23 cellular contexts compared by ENCODE assay signal in the genomic region with DNA sequence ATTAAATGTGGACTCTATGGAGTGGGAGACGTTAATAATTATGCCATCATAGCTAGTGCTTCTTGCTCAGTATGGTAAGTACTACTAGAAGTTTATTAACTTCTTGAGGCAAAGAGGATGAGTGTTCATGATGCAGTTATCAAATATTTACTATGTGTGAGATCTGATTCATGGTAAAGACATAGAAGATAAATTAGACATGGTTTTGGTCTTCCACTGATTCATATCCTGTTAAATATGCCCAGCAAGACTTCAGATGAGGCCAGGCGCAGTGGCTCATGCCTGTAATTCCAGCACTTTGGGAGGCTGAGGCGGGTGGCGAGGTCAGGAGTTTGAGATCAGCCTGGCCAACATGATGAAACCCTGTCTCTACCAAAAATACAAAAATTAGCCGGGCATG.
DNase-seq lines count a peak whose midpoint lies in the region; ATAC-seq, FAIRE-seq and TF ChIP-seq lines count a peak whose summit lies in the region.
"Had no signal": no experiment of that assay in that cellular context is flagged by ENCODE, and none has a peak within 500 bp of the region (broad histone marks: within the 10 kb centered on the region; RNA-seq: fewer than 3 reads in every experiment).

No MANE protein-coding gene starts in this region.

- ATAC-seq in stimulated activated naive B cell treated with anti-CD40 and anti-IgM and Interleukin-4, amounts not matched to agents 10 μg/mL and 1 μg/mL and 100 μg/mL, for 72 hours (replicated peaks): no peak
- ATAC-seq in activated T-cell treated with anti-CD3 and anti-CD28 coated beads, Interleukin-2, amount 50 U/mL, for 4 hours: no peak
- ATAC-seq: activated CD8-positive, alpha-beta T cell treated with anti-CD3 and anti-CD28 coated beads, Interleukin-2, amount 10 ng/mL, durations not matched to agents 7 days and 5 days; activated naive CD4-positive, alpha-beta T cell treated with anti-CD3 and anti-CD28 coated beads, Interleukin-2, amount 50 U/mL, for 72 hours; activated T-cell treated with anti-CD3 and anti-CD28 coated beads, Interleukin-2, amount 50 U/mL, for 72 hours; HepG2; left colon had no signal

- no peak overlapping the region for H3K4me2 ChIP-seq in keratinocyte (ENCODE audit: control insufficient read depth, extremely low read depth, insufficient read depth, low read depth, low read length)

- H3K36me3 Mint-ChIP-seq in stimulated activated naive B cell treated with anti-CD40 and anti-IgM and Interleukin-4, amounts not matched to agents 10 μg/mL and 1 μg/mL and 100 μg/mL, for 72 hours: no peaks in the 10 kb centered on the region
- H3K36me3 Mint-ChIP-seq in activated T-cell treated with anti-CD3 and anti-CD28 coated beads, Interleukin-2, amount 50 U/mL, for 4 hours (ENCODE audit: insufficient read depth): no peaks in the 10 kb centered on the region
- H3K36me3 Mint-ChIP-seq: activated naive CD4-positive, alpha-beta T cell treated with anti-CD3 and anti-CD28 coated beads, Interleukin-2, amount 50 U/mL, for 72 hours had no signal

- in situ Hi-C loops in brain microvascular endothelial cell (cut with HindIII; ENCODE audit: low pct_ligation_motif_present, low sequenced_read_pairs): no loop called here

- no peaks in the 10 kb centered on the region for H3K27me3 ChIP-seq in brain microvascular endothelial cell (replicated peaks)
- no peaks in the 10 kb centered on the region for H3K27me3 ChIP-seq in keratinocyte (ENCODE audit: control insufficient read depth, extremely low read depth, insufficient read depth, low read length)
- H3K27me3 ChIP-seq: testis had no signal

- dilution Hi-C loops in keratinocyte (cut with MboI; ENCODE audit: extremely low pct_ligation_motif_present, low sequenced_read_pairs): no loop called here

- no peak overlapping the region for H3K9ac ChIP-seq in keratinocyte (ENCODE audit: control insufficient read depth, extremely low read depth, insufficient read depth, low read length)

- H3K4me3 ChIP-seq in brain microvascular endothelial cell (ENCODE audit: low read depth, low read length) (no peak overlapping the region), keratinocyte (ENCODE audit: control insufficient read depth in 2 of 3, extremely low read depth in 1 of 3, insufficient read depth in 2 of 3, low read depth in 1 of 3, low read length in 3 of 3) (no peak overlapping the region)
- H3K4me3 ChIP-seq: testis had no signal

- peaks cover 0 to 4% of the 10 kb centered on the region in 2 donors for H3K9me3 Mint-ChIP-seq in stimulated activated naive B cell treated with anti-CD40 and anti-IgM and Interleukin-4, amounts not matched to agents 10 μg/mL and 1 μg/mL and 100 μg/mL, for 72 hours
- H3K9me3 Mint-ChIP-seq in activated T-cell treated with anti-CD3 and anti-CD28 coated beads, Interleukin-2, amount 50 U/mL, for 4 hours: peaks cover 15% of the 10 kb centered on the region

- peak overlapping the region; percentile 26 for H2AFZ ChIP-seq in keratinocyte (ENCODE audit: control insufficient read depth, low read length)

- H3K36me3 ChIP-seq in brain microvascular endothelial cell (replicated peaks) (no peaks in the 10 kb centered on the region), keratinocyte (ENCODE audit: control insufficient read depth in 2 of 2, extremely low read depth in 1 of 2, insufficient read depth in 2 of 2, low read length in 2 of 2) (no peaks in the 10 kb centered on the region)

- no peaks in the 10 kb centered on the region for H3K79me2 ChIP-seq in keratinocyte (ENCODE audit: control insufficient read depth, insufficient read depth, low read length)

- peaks cover 4% of the 10 kb centered on the region for H3K4me1 ChIP-seq in keratinocyte (ENCODE audit: control insufficient read depth, extremely low read depth, insufficient read depth, low read length)
- H3K4me1 ChIP-seq: testis had no signal

- H4K20me1 ChIP-seq in keratinocyte (ENCODE audit: control insufficient read depth, extremely low read depth, insufficient read depth, low read length): no peaks in the 10 kb centered on the region

- DNase-seq in Daoy (ENCODE audit: low read depth) (peak; percentile 63), M059J (ENCODE audit: low read depth) (peak; percentile 74), brain microvascular endothelial cell (peak; percentile 65), keratinocyte (ENCODE audit: low read depth, low spot score) (peak; percentile 11), medulla oblongata (ENCODE audit: extremely low spot score) (no peak), cerebellar cortex (ENCODE audit: low spot score) (no peak)
- DNase-seq in stimulated activated naive B cell treated with anti-CD40 and anti-IgM and Interleukin-4, amounts not matched to agents 10 μg/mL and 1 μg/mL and 100 μg/mL, for 72 hours: no peak
- no peak for DNase-seq in activated T-cell treated with anti-CD3 and anti-CD28 coated beads, Interleukin-2, amount 50 U/mL, for 4 hours
- DNase-seq: activated CD4-positive, CD25-positive, alpha-beta regulatory T cell; activated CD8-positive, alpha-beta T cell treated with anti-CD3 and anti-CD28 coated beads, Interleukin-2, amount 10 ng/mL, durations not matched to agents 7 days and 5 days; activated T-cell treated with anti-CD3 and anti-CD28 coated beads, Interleukin-2, amount 50 U/mL, for 72 hours; C1 segment of cervical spinal cord; central memory CD4-positive, alpha-beta T cell; effector CD8-positive, alpha-beta T cell; left colon; NCI-H2081 treated with DMSO at 0.1 percent for 48 hours; NCI-H524; retina; SIG-M5; T-helper 2 cell; testis had no signal

- TF ChIP-seq CTCF in brain microvascular endothelial cell (IDR thresholded peaks at IDR 0.05; ENCODE audit: low read depth, low read length, missing control alignments) (no peak), keratinocyte (optimal IDR thresholded peaks at IDR 0.05 in 1 of 3, IDR thresholded peaks at IDR 0.05 in 1 of 3, conservative IDR thresholded peaks at IDR 0.05 in 1 of 3; ENCODE audit: extremely low read depth in 1 of 3, insufficient read depth in 2 of 3, low read length in 3 of 3) (no peak)

- H3K9me3 ChIP-seq in keratinocyte (ENCODE audit: control insufficient read depth, low read depth, low read length): no peaks in the 10 kb centered on the region
- H3K9me3 ChIP-seq: testis had no signal

- H3K27me3 Mint-ChIP-seq in stimulated activated naive B cell treated with anti-CD40 and anti-IgM and Interleukin-4, amounts not matched to agents 10 μg/mL and 1 μg/mL and 100 μg/mL, for 72 hours: peaks cover 5 to 6% of the 10 kb centered on the region in 2 donors
- no peaks in the 10 kb centered on the region for H3K27me3 Mint-ChIP-seq in activated T-cell treated with anti-CD3 and anti-CD28 coated beads, Interleukin-2, amount 50 U/mL, for 4 hours (ENCODE audit: low read depth)

- H3K27ac ChIP-seq in brain microvascular endothelial cell (no peak overlapping the region), keratinocyte (ENCODE audit: control insufficient read depth, insufficient read depth, low read length) (no peak overlapping the region)
- H3K27ac ChIP-seq: testis had no signal

- no peak for FAIRE-seq in keratinocyte (lab: Jason Lieb, UNC)
- FAIRE-seq: HepG2 had no signal

- no peaks in the 10 kb centered on the region for H3K9me1 ChIP-seq in keratinocyte (ENCODE audit: control insufficient read depth, extremely low read depth, insufficient read depth, low read length)

- H3K4me3 Mint-ChIP-seq in stimulated activated naive B cell treated with anti-CD40 and anti-IgM and Interleukin-4, amounts not matched to agents 10 μg/mL and 1 μg/mL and 100 μg/mL, for 72 hours: no peak overlapping the region
- H3K4me3 Mint-ChIP-seq in activated T-cell treated with anti-CD3 and anti-CD28 coated beads, Interleukin-2, amount 50 U/mL, for 4 hours: no peak overlapping the region
- H3K4me3 Mint-ChIP-seq: activated CD8-positive, alpha-beta T cell treated with anti-CD3 and anti-CD28 coated beads, Interleukin-2, amount 10 ng/mL, durations not matched to agents 7 days and 5 days; activated T-cell treated with anti-CD3 and anti-CD28 coated beads, Interleukin-2, amount 50 U/mL, for 72 hours had no signal

- no peaks in the 10 kb centered on the region for H3K4me1 Mint-ChIP-seq in stimulated activated naive B cell treated with anti-CD40 and anti-IgM and Interleukin-4, amounts not matched to agents 10 μg/mL and 1 μg/mL and 100 μg/mL, for 72 hours
- H3K4me1 Mint-ChIP-seq in activated T-cell treated with anti-CD3 and anti-CD28 coated beads, Interleukin-2, amount 50 U/mL, for 4 hours (ENCODE audit: low read depth): no peaks in the 10 kb centered on the region

- H3K27ac Mint-ChIP-seq in stimulated activated naive B cell treated with anti-CD40 and anti-IgM and Interleukin-4, amounts not matched to agents 10 μg/mL and 1 μg/mL and 100 μg/mL, for 72 hours: no peak overlapping the region
- H3K27ac Mint-ChIP-seq: activated CD8-positive, alpha-beta T cell treated with anti-CD3 and anti-CD28 coated beads, Interleukin-2, amount 10 ng/mL, durations not matched to agents 7 days and 5 days; activated naive CD4-positive, alpha-beta T cell treated with anti-CD3 and anti-CD28 coated beads, Interleukin-2, amount 50 U/mL, for 72 hours; activated T-cell treated with anti-CD3 and anti-CD28 coated beads, Interleukin-2, amount 50 U/mL, for 72 hours had no signal

Comparison
In these comparisons a context has a peak if more than half of its experiments do, and no peak if none do; other contexts are left out.
1. DNase-seq: peak in Daoy (single experiment), M059J (single experiment), brain microvascular endothelial cell (single experiment) and keratinocyte (single experiment); none in medulla oblongata (single experiment), cerebellar cortex (single experiment), stimulated activated naive B cell treated with anti-CD40 and anti-IgM and Interleukin-4, amounts not matched to agents 10 μg/mL and 1 μg/mL and 100 μg/mL, for 72 hours (single experiment) and activated T-cell treated with anti-CD3 and anti-CD28 coated beads, Interleukin-2, amount 50 U/mL, for 4 hours (single experiment).